Comparison of ENCODE assay signal across 8 cellular contexts in genomic region chr1:154974808-154975408, GRCh38. TPM values are rescaled to one million over a fixed set of nuclear protein-coding genes. Genes with fewer than 3 reads are reported as not detected.
DNase-seq lines count a peak whose midpoint lies in the region; ATAC-seq and FAIRE-seq lines count a peak whose summit lies in the region.

No MANE protein-coding gene starts in this region.

- peaks cover 27% of the 10 kb centered on the region for H3K4me1 Mint-ChIP-seq in activated T-helper 17 cell treated with anti-CD3 and anti-CD28 coated beads, Interleukin-2, amount 50 U/mL, for 72 hours
- H3K4me1 Mint-ChIP-seq in natural killer cell treated with Interleukin-12 subunit alpha and Interleukin-12 subunit beta and Interleukin-15 and Interleukin-18, amount 100 ng/mL, for 72 hours (ENCODE audit: low read depth in 2 of 2): peaks cover 23 to 28% of the 10 kb centered on the region in 2 donors

- H3K27me3 Mint-ChIP-seq in activated T-helper 17 cell treated with anti-CD3 and anti-CD28 coated beads, Interleukin-2, amount 50 U/mL, for 72 hours: no peaks in the 10 kb centered on the region
- H3K27me3 Mint-ChIP-seq in natural killer cell treated with Interleukin-12 subunit alpha and Interleukin-12 subunit beta and Interleukin-15 and Interleukin-18, amount 100 ng/mL, for 72 hours: no peaks in the 10 kb centered on the region

- H3K9me3 Mint-ChIP-seq in activated T-helper 17 cell treated with anti-CD3 and anti-CD28 coated beads, Interleukin-2, amount 50 U/mL, for 72 hours: no peaks in the 10 kb centered on the region
- no peaks in the 10 kb centered on the region for H3K9me3 Mint-ChIP-seq in natural killer cell treated with Interleukin-12 subunit alpha and Interleukin-12 subunit beta and Interleukin-15 and Interleukin-18, amount 100 ng/mL, for 72 hours

- DNase-seq in EL (peak; percentile 97), H4 (ENCODE audit: low spot score) (peak; percentile 97), LHCN-M2 (ENCODE audit: low read depth) (peak; percentile 95), RCC 7860 (ENCODE audit: low spot score) (peak; percentile 94), fibroblast of the conjunctiva (ENCODE audit: low read depth) (peak; percentile 95)
- peak; percentile 95 for DNase-seq in natural killer cell treated with Interleukin-12 subunit alpha and Interleukin-12 subunit beta and Interleukin-15 and Interleukin-18, amount 100 ng/mL, for 72 hours (ENCODE audit: low spot score)
- peak; percentile 95 for DNase-seq in stimulated activated naive CD8-positive, alpha-beta T cell treated with anti-CD3 and anti-CD28 coated beads, Interleukin-15, Interleukin-2, amounts not matched to agents 100 U/mL and 50 U/mL, for 24 hours

- H3K4me3 Mint-ChIP-seq in activated T-helper 17 cell treated with anti-CD3 and anti-CD28 coated beads, Interleukin-2, amount 50 U/mL, for 72 hours: no peak overlapping the region
- no peak overlapping the region for H3K4me3 Mint-ChIP-seq in natural killer cell treated with Interleukin-12 subunit alpha and Interleukin-12 subunit beta and Interleukin-15 and Interleukin-18, amount 100 ng/mL, for 72 hours

- no peak overlapping the region for H3K27ac Mint-ChIP-seq in activated T-helper 17 cell treated with anti-CD3 and anti-CD28 coated beads, Interleukin-2, amount 50 U/mL, for 72 hours
- no peak overlapping the region for H3K27ac Mint-ChIP-seq in natural killer cell treated with Interleukin-12 subunit alpha and Interleukin-12 subunit beta and Interleukin-15 and Interleukin-18, amount 100 ng/mL, for 72 hours

- no peak for FAIRE-seq in RCC 7860 (lab: Jason Lieb, UNC)

- ATAC-seq in activated T-helper 17 cell treated with anti-CD3 and anti-CD28 coated beads, Interleukin-2, amount 50 U/mL, for 72 hours (replicated peaks): peak; percentile 60
- peak; percentile 66 to 79 for ATAC-seq in natural killer cell treated with Interleukin-12 subunit alpha and Interleukin-12 subunit beta and Interleukin-15 and Interleukin-18, amount 100 ng/mL, for 72 hours
- ATAC-seq in stimulated activated naive CD8-positive, alpha-beta T cell treated with anti-CD3 and anti-CD28 coated beads, Interleukin-15, Interleukin-2, amounts not matched to agents 100 U/mL and 50 U/mL, for 24 hours: peak; percentile 57

- H3K36me3 Mint-ChIP-seq in activated T-helper 17 cell treated with anti-CD3 and anti-CD28 coated beads, Interleukin-2, amount 50 U/mL, for 72 hours (ENCODE audit: low read depth): peaks cover 52% of the 10 kb centered on the region
- peaks cover 6% of the 10 kb centered on the region for H3K36me3 Mint-ChIP-seq in natural killer cell treated with Interleukin-12 subunit alpha and Interleukin-12 subunit beta and Interleukin-15 and Interleukin-18, amount 100 ng/mL, for 72 hours

RNA-seq across cellular contexts. Expression of gene CKS1B, which starts 0.4 kb away (rescaled TPM):
- 170 and 248 TPM in 2 replicates for total RNA-seq in H4 (2014; rRNA removed; shearing (Covaris generic))
- total RNA-seq in LHCN-M2 (2014; rRNA removed): 164 and 175 TPM in 2 replicates
- 188 TPM for polyA plus RNA-seq in LHCN-M2 (2012)
- 100 to 1,000 TPM; 162 to 188 TPM for total RNA-seq in activated T-helper 17 cell treated with anti-CD3 and anti-CD28 coated beads, Interleukin-2, amount 50 U/mL, for 72 hours
- 10 to 100 TPM; 52.4 to 72.9 TPM for total RNA-seq in natural killer cell treated with Interleukin-12 subunit alpha and Interleukin-12 subunit beta and Interleukin-15 and Interleukin-18, amount 100 ng/mL, for 72 hours

RNA-seq across cellular contexts. Expression of gene SHC1, which starts 4.4 kb away (rescaled TPM):
- 163 and 170 TPM in 2 replicates for total RNA-seq in H4 (2014; rRNA removed; shearing (Covaris generic))
- total RNA-seq in LHCN-M2 (2014; rRNA removed): 325 and 337 TPM in 2 replicates
- polyA plus RNA-seq in LHCN-M2 (2012): 407 TPM
- total RNA-seq in activated T-helper 17 cell treated with anti-CD3 and anti-CD28 coated beads, Interleukin-2, amount 50 U/mL, for 72 hours: 10 to 100 TPM; 60.9 to 62.0 TPM
- 10 to 100 TPM; 72.3 to 72.7 TPM for total RNA-seq in natural killer cell treated with Interleukin-12 subunit alpha and Interleukin-12 subunit beta and Interleukin-15 and Interleukin-18, amount 100 ng/mL, for 72 hours

RNA-seq across cellular contexts. Expression of gene FLAD1, which starts 8.2 kb away (rescaled TPM):
- 31.4 and 37.9 TPM in 2 replicates for total RNA-seq in H4 (2014; rRNA removed; shearing (Covaris generic))
- 30.9 and 41.3 TPM in 2 replicates for total RNA-seq in LHCN-M2 (2014; rRNA removed)
- 32.9 TPM for polyA plus RNA-seq in LHCN-M2 (2012)
- 10 to 100 TPM; 34.6 to 68.3 TPM for total RNA-seq in activated T-helper 17 cell treated with anti-CD3 and anti-CD28 coated beads, Interleukin-2, amount 50 U/mL, for 72 hours
- total RNA-seq in natural killer cell treated with Interleukin-12 subunit alpha and Interleukin-12 subunit beta and Interleukin-15 and Interleukin-18, amount 100 ng/mL, for 72 hours: 10 to 100 TPM; 53.1 to 84.2 TPM

RNA-seq across cellular contexts. Expression of gene PYGO2, which starts 13.3 kb away (rescaled TPM):
- total RNA-seq in H4 (2014; rRNA removed; shearing (Covaris generic)): 18.0 TPM in 2 replicates
- total RNA-seq in LHCN-M2 (2014; rRNA removed): 21.6 and 24.5 TPM in 2 replicates
- polyA plus RNA-seq in LHCN-M2 (2012): 19.5 TPM
- total RNA-seq in activated T-helper 17 cell treated with anti-CD3 and anti-CD28 coated beads, Interleukin-2, amount 50 U/mL, for 72 hours: 10 to 100 TPM; 35.6 to 39.2 TPM
- total RNA-seq in natural killer cell treated with Interleukin-12 subunit alpha and Interleukin-12 subunit beta and Interleukin-15 and Interleukin-18, amount 100 ng/mL, for 72 hours: 10 to 100 TPM; 27.4 to 36.0 TPM

RNA-seq across cellular contexts. Expression of gene LENEP, which starts 18.5 kb away (rescaled TPM):
- not detected in 2 replicates for total RNA-seq in H4 (2014; rRNA removed; shearing (Covaris generic))
- total RNA-seq in LHCN-M2 (2014; rRNA removed): not detected in 2 replicates
- not detected for polyA plus RNA-seq in LHCN-M2 (2012)
- total RNA-seq in activated T-helper 17 cell treated with anti-CD3 and anti-CD28 coated beads, Interleukin-2, amount 50 U/mL, for 72 hours: under 1 TPM; 0.77 to 0.97 TPM
- 1 to 10 TPM in 1 of 2 donors, under 1 TPM in 1; 0.48 to 4.3 TPM for total RNA-seq in natural killer cell treated with Interleukin-12 subunit alpha and Interleukin-12 subunit beta and Interleukin-15 and Interleukin-18, amount 100 ng/mL, for 72 hours

Comparison
In these comparisons a context has a peak if more than half of its experiments do, and no peak if none do; other contexts are left out.
1. Peak in every context shown above with its lines: DNase-seq and ATAC-seq.